ENCODE assay signal across 1 cellular context in genomic region chr21:42010507-42011493, GRCh38.
TF ChIP-seq lines count a peak whose summit lies in the region.

No MANE protein-coding gene starts in this region.

TF ChIP-seq in K562, 482 proteins besides CTCF, POLR2A, EP300 and RAD21 (continued from another document and continues in another):
- TF ChIP-seq ZBTB1 (CRISPR knock-in tag; IDR thresholded peaks at IDR 0.05; ENCODE audit: borderline replicate concordance, low read depth): peak; percentile 78; the same call in 1 of the 2 replicates
- TF ChIP-seq ZNF561 (CRISPR knock-in tag; conservative IDR thresholded peaks at IDR 0.05): no peak
- no peak for TF ChIP-seq ADNP (tag; IDR thresholded peaks at IDR 0.05)
- no peak for TF ChIP-seq KHSRP (IDR thresholded peaks at IDR 0.05)
- no peak for TF ChIP-seq PHF21A (IDR thresholded peaks at IDR 0.05; ENCODE audit: borderline replicate concordance, low read depth)
- TF ChIP-seq ZNF408 (CRISPR knock-in tag; IDR thresholded peaks at IDR 0.05; ENCODE audit: low read depth): no peak
- TF ChIP-seq KDM1A (IDR thresholded peaks at IDR 0.05): no peak
- TF ChIP-seq EWSR1 (IDR thresholded peaks at IDR 0.05; ENCODE audit: borderline replicate concordance, low read depth, partially characterized antibody): no peak
- TF ChIP-seq SAFB (IDR thresholded peaks at IDR 0.05; ENCODE audit: borderline replicate concordance, low read depth, low read length): no peak
- no peak for TF ChIP-seq ZSCAN32 (CRISPR knock-in tag; IDR thresholded peaks at IDR 0.05)
- no peak for TF ChIP-seq BRF1 (IDR thresholded peaks at IDR 0.05; ENCODE audit: borderline replicate concordance, extremely low read depth, insufficient read length)
- no peak for TF ChIP-seq ZNF57 (CRISPR knock-in tag; IDR thresholded peaks at IDR 0.05)
- TF ChIP-seq U2AF2 (optimal IDR thresholded peaks at IDR 0.05; ENCODE audit: low read depth, low read length): no peak
- peak; percentile 80 for TF ChIP-seq NR3C1 (CRISPR knock-in tag; IDR thresholded peaks at IDR 0.05)
- TF ChIP-seq, protein P1, sequence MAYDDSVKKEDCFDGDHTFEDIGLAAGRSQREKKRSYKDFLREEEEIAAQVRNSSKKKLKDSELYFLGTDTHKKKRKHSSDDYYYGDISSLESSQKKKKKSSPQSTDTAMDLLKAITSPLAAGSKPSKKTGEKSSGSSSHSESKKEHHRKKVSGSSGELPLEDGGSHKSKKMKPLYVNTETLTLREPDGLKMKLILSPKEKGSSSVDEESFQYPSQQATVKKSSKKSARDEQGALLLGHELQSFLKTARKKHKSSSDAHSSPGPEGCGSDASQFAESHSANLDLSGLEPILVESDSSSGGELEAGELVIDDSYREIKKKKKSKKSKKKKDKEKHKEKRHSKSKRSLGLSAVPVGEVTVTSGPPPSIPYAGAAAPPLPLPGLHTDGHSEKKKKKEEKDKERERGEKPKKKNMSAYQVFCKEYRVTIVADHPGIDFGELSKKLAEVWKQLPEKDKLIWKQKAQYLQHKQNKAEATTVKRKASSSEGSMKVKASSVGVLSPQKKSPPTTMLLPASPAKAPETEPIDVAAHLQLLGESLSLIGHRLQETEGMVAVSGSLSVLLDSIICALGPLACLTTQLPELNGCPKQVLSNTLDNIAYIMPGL (CRISPR knock-in tag; IDR thresholded peaks at IDR 0.05): peak; percentile 17; the same call in 1 of the 2 replicates
- no peak for TF ChIP-seq ZNF507 (tag; conservative IDR thresholded peaks at IDR 0.05)
- peak in 1 of 2 experiments; percentile 52; a peak in 2 of 4 replicates for TF ChIP-seq NRF1 (conservative IDR thresholded peaks at IDR 0.05 in 1 of 2, IDR thresholded peaks at IDR 0.05 in 1 of 2)
- TF ChIP-seq, protein P2, sequence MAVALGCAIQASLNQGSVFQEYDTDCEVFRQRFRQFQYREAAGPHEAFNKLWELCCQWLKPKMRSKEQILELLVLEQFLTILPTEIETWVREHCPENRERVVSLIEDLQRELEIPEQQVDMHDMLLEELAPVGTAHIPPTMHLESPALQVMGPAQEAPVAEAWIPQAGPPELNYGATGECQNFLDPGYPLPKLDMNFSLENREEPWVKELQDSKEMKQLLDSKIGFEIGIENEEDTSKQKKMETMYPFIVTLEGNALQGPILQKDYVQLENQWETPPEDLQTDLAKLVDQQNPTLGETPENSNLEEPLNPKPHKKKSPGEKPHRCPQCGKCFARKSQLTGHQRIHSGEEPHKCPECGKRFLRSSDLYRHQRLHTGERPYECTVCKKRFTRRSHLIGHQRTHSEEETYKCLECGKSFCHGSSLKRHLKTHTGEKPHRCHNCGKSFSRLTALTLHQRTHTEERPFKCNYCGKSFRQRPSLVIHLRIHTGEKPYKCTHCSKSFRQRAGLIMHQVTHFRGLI (CRISPR knock-in tag; IDR thresholded peaks at IDR 0.05): no peak
- no peak for TF ChIP-seq ATF4 (CRISPR knock-in tag; IDR thresholded peaks at IDR 0.05)
- peak; percentile 71 for TF ChIP-seq ZFX (CRISPR knock-in tag; IDR thresholded peaks at IDR 0.05)
- TF ChIP-seq ZNF764 (CRISPR knock-in tag; IDR thresholded peaks at IDR 0.05; ENCODE audit: low read depth): no peak
- no peak for TF ChIP-seq SMARCB1 (IDR thresholded peaks at IDR 0.05; ENCODE audit: insufficient read length, low read depth)
- no peak for TF ChIP-seq CREB3 (tag; conservative IDR thresholded peaks at IDR 0.05; ENCODE audit: low read depth)
- no peak for TF ChIP-seq EZH2 (IDR thresholded peaks at IDR 0.05; ENCODE audit: borderline replicate concordance, low read depth, low read length)
- no peak for TF ChIP-seq HOXB6 (CRISPR knock-in tag; IDR thresholded peaks at IDR 0.05; ENCODE audit: borderline replicate concordance)
- TF ChIP-seq POLR2AphosphoS5 (IDR thresholded peaks at IDR 0.05; ENCODE audit: control insufficient read depth, insufficient read depth, low read depth, low read length): peak; percentile 54; the same call in 1 of the 2 replicates
- TF ChIP-seq BCL6 (CRISPR knock-in tag; IDR thresholded peaks at IDR 0.05): no peak
- TF ChIP-seq KDM4B (IDR thresholded peaks at IDR 0.05; ENCODE audit: borderline replicate concordance in 2 of 2, low read depth in 1 of 2): 0 out of 4 replicates have a peak, but pooled peaks of 1 of the 2 experiments have one; percentile 44
- no peak for TF ChIP-seq ZBED1 (IDR thresholded peaks at IDR 0.05)
- TF ChIP-seq PCBP2 (IDR thresholded peaks at IDR 0.05; ENCODE audit: low read depth, low read length, poor library complexity, severe bottlenecking): no peak
- peak; percentile 78 for TF ChIP-seq RB1 (IDR thresholded peaks at IDR 0.05; ENCODE audit: low read depth)
- 0 out of 2 replicates have a peak, but pooled peaks have one; percentile 19 for TF ChIP-seq ERF (CRISPR knock-in tag; IDR thresholded peaks at IDR 0.05)
- no peak for TF ChIP-seq ZKSCAN3 (CRISPR knock-in tag; IDR thresholded peaks at IDR 0.05)
- TF ChIP-seq TAF1 (IDR thresholded peaks at IDR 0.05; ENCODE audit: control insufficient read depth, extremely low read depth, insufficient read depth, low read length, severe bottlenecking): no peak
- TF ChIP-seq ZNF431 (CRISPR knock-in tag; IDR thresholded peaks at IDR 0.05): no peak
- TF ChIP-seq RFX7 (CRISPR knock-in tag; IDR thresholded peaks at IDR 0.05): no peak
- no peak for TF ChIP-seq TCF3 (CRISPR knock-in tag; IDR thresholded peaks at IDR 0.05)
- TF ChIP-seq, protein P3, sequence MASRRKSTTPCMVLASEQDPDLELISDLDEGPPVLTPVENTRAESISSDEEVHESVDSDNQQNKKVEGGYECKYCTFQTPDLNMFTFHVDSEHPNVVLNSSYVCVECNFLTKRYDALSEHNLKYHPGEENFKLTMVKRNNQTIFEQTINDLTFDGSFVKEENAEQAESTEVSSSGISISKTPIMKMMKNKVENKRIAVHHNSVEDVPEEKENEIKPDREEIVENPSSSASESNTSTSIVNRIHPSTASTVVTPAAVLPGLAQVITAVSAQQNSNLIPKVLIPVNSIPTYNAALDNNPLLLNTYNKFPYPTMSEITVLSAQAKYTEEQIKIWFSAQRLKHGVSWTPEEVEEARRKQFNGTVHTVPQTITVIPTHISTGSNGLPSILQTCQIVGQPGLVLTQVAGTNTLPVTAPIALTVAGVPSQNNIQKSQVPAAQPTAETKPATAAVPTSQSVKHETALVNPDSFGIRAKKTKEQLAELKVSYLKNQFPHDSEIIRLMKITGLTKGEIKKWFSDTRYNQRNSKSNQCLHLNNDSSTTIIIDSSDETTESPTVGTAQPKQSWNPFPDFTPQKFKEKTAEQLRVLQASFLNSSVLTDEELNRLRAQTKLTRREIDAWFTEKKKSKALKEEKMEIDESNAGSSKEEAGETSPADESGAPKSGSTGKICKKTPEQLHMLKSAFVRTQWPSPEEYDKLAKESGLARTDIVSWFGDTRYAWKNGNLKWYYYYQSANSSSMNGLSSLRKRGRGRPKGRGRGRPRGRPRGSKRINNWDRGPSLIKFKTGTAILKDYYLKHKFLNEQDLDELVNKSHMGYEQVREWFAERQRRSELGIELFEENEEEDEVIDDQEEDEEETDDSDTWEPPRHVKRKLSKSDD (conservative IDR thresholded peaks at IDR 0.05; ENCODE audit: low read length): no peak
- no peak for TF ChIP-seq HIVEP1 (CRISPR knock-in tag; IDR thresholded peaks at IDR 0.05)
- TF ChIP-seq ATF7 (IDR thresholded peaks at IDR 0.05): no peak
- TF ChIP-seq THRAP3 (IDR thresholded peaks at IDR 0.05; ENCODE audit: borderline replicate concordance): no peak
- no peak for TF ChIP-seq PHB (CRISPR knock-in tag; IDR thresholded peaks at IDR 0.05)
- no peak for TF ChIP-seq BCOR (IDR thresholded peaks at IDR 0.05)
- TF ChIP-seq MTF1 (CRISPR knock-in tag; IDR thresholded peaks at IDR 0.05; ENCODE audit: borderline replicate concordance): no peak
- no peak for TF ChIP-seq TRIM28 (IDR thresholded peaks at IDR 0.05)
- TF ChIP-seq NCOA1 (IDR thresholded peaks at IDR 0.05; ENCODE audit: low read depth): no peak
- no peak for TF ChIP-seq JUN (IDR thresholded peaks at IDR 0.05; ENCODE audit: borderline replicate concordance, low read depth, low read length)
- TF ChIP-seq JUN (CRISPR knock-in tag; IDR thresholded peaks at IDR 0.05; ENCODE audit: borderline replicate concordance): no peak
- TF ChIP-seq ZNF23 (CRISPR knock-in tag; IDR thresholded peaks at IDR 0.05): no peak
- no peak for TF ChIP-seq FOXK1 (CRISPR knock-in tag; IDR thresholded peaks at IDR 0.05; ENCODE audit: borderline replicate concordance)
- TF ChIP-seq, protein P4, sequence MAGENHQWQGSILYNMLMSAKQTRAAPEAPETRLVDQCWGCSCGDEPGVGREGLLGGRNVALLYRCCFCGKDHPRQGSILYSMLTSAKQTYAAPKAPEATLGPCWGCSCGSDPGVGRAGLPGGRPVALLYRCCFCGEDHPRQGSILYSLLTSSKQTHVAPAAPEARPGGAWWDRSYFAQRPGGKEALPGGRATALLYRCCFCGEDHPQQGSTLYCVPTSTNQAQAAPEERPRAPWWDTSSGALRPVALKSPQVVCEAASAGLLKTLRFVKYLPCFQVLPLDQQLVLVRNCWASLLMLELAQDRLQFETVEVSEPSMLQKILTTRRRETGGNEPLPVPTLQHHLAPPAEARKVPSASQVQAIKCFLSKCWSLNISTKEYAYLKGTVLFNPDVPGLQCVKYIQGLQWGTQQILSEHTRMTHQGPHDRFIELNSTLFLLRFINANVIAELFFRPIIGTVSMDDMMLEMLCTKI (IDR thresholded peaks at IDR 0.05; ENCODE audit: partially characterized antibody): no peak
- no peak for TF ChIP-seq PURB (CRISPR knock-in tag; IDR thresholded peaks at IDR 0.05; ENCODE audit: low read depth)
- no peak for TF ChIP-seq YBX1 (IDR thresholded peaks at IDR 0.05)
- TF ChIP-seq, protein P5, sequence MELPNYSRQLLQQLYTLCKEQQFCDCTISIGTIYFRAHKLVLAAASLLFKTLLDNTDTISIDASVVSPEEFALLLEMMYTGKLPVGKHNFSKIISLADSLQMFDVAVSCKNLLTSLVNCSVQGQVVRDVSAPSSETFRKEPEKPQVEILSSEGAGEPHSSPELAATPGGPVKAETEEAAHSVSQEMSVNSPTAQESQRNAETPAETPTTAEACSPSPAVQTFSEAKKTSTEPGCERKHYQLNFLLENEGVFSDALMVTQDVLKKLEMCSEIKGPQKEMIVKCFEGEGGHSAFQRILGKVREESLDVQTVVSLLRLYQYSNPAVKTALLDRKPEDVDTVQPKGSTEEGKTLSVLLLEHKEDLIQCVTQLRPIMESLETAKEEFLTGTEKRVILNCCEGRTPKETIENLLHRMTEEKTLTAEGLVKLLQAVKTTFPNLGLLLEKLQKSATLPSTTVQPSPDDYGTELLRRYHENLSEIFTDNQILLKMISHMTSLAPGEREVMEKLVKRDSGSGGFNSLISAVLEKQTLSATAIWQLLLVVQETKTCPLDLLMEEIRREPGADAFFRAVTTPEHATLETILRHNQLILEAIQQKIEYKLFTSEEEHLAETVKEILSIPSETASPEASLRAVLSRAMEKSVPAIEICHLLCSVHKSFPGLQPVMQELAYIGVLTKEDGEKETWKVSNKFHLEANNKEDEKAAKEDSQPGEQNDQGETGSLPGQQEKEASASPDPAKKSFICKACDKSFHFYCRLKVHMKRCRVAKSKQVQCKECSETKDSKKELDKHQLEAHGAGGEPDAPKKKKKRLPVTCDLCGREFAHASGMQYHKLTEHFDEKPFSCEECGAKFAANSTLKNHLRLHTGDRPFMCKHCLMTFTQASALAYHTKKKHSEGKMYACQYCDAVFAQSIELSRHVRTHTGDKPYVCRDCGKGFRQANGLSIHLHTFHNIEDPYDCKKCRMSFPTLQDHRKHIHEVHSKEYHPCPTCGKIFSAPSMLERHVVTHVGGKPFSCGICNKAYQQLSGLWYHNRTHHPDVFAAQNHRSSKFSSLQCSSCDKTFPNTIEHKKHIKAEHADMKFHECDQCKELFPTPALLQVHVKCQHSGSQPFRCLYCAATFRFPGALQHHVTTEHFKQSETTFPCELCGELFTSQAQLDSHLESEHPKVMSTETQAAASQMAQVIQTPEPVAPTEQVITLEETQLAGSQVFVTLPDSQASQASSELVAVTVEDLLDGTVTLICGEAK (IDR thresholded peaks at IDR 0.05): 0 out of 2 replicates have a peak, but pooled peaks have one; percentile 17
- TF ChIP-seq, protein P5 (CRISPR knock-in tag; IDR thresholded peaks at IDR 0.05): no peak
